24 cellular contexts compared by ENCODE assay signal in genomic region chr4:73007526-73008100, GRCh38.
"Had no signal": no experiment of that assay in that cellular context is flagged by ENCODE, and none has a peak within 500 bp of the region (broad histone marks: within the 10 kb centered on the region; RNA-seq: fewer than 3 reads in every experiment).

No MANE protein-coding gene starts in this region.

- H3K4me3 ChIP-seq: esophagus squamous epithelium, heart right ventricle, lower lobe of right lung, mucosa of descending colon, pancreas, stomach, thyroid gland had no signal

- H3K9me3 ChIP-seq: lower lobe of right lung, mucosa of descending colon, pancreas, thyroid gland had no signal

- DNase-seq: cortex of kidney; effector memory CD8-positive, alpha-beta T cell; erythroblast; esophagus squamous epithelium; glutamatergic neuron; heart right ventricle; hippocampal formation; left ventricle myocardium superior; lower lobe of right lung; mucosa of descending colon; naive thymus-derived CD8-positive, alpha-beta T cell; nephron progenitor cell; occipital lobe; pancreas; retina; stimulated activated CD4-positive, alpha-beta T cell treated with anti-CD3 and anti-CD28 coated beads, Interleukin-2, amount 100 ng/mL, for 24 hours; stimulated activated CD4-positive, alpha-beta T cell treated with anti-CD3 and anti-CD28 coated beads, Interleukin-4, amount 100 ng/mL, for 24 hours; stimulated activated naive CD4-positive, alpha-beta T cell treated with Interleukin-2 at 50 U/mL for 16 hours; stomach; thyroid gland had no signal

- ATAC-seq: effector memory CD8-positive, alpha-beta T cell; heart right ventricle; left ventricle myocardium superior; lower lobe of right lung; mucosa of descending colon; naive thymus-derived CD8-positive, alpha-beta T cell; pancreas; sciatic nerve; stimulated activated effector memory CD8-positive, alpha-beta T cell treated with anti-CD3 and anti-CD28 coated beads, Interleukin-12 subunit alpha, Interleukin-12 subunit beta, amount 100 ng/mL, for 72 hours had no signal

- H3K27me3 ChIP-seq: esophagus squamous epithelium, pancreas, stomach, thyroid gland had no signal

- FAIRE-seq: endometrium, keratinocyte, pancreas had no signal

- H3K27ac ChIP-seq: esophagus squamous epithelium, heart right ventricle, lower lobe of right lung, pancreas, stomach, thyroid gland had no signal

- H3K4me1 ChIP-seq: esophagus squamous epithelium, heart right ventricle, lower lobe of right lung, pancreas, stomach, thyroid gland had no signal

- H3K36me3 ChIP-seq: esophagus squamous epithelium, heart right ventricle, lower lobe of right lung, pancreas, stomach, thyroid gland had no signal
